In the genomic region with DNA sequence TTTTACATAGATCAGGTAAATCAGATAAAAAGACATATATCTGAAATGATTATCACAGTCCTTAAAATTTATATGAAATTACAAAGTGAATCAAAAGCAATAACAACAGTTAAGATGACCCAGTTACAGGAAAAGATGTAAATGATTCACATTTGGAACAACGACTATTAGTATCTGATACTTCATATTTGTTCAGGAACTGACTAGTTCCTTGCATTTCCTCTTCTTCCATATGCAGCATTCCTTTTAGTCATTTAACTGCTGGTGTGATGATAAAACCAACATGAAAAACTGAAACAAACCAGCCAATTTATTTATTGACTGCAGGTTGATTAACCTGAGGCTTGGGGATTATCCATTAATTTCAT, we compare ENCODE assay signal across 18 cellular contexts.
DNase-seq lines count a peak whose midpoint lies in the region; ATAC-seq, FAIRE-seq and TF ChIP-seq lines count a peak whose summit lies in the region.
"Had no signal": no experiment of that assay in that cellular context is flagged by ENCODE, and none has a peak within 500 bp of the region (broad histone marks: within the 10 kb centered on the region; RNA-seq: fewer than 3 reads in every experiment).

No MANE protein-coding gene starts in this region.

- H3K27me3 Mint-ChIP-seq in stimulated activated naive CD8-positive, alpha-beta T cell treated with anti-CD3 and anti-CD28 coated beads, Interleukin-15, Interleukin-2, amounts not matched to agents 100 ng/mL and 50 ng/mL, for 24 hours = no peaks in the 10 kb centered on the region
- H3K27me3 Mint-ChIP-seq in T-helper 17 cell = no peaks in the 10 kb centered on the region
- H3K27me3 Mint-ChIP-seq: central memory CD8-positive, alpha-beta T cell had no signal

- TF ChIP-seq POLR2A in H54 (IDR thresholded peaks at IDR 0.05; ENCODE audit: low read depth, low read length) = no peak

- no peak for ATAC-seq in stimulated activated naive CD8-positive, alpha-beta T cell treated with anti-CD3 and anti-CD28 coated beads, Interleukin-15, Interleukin-2, amounts not matched to agents 100 U/mL and 50 U/mL, for 24 hours
- no peak for ATAC-seq in T-helper 17 cell
- no peak for ATAC-seq in GM18870 (IDR thresholded peaks at IDR 0.05; ENCODE audit: unreplicated experiment)
- ATAC-seq: pancreas, sciatic nerve had no signal

- no peak overlapping the region for H2AFZ ChIP-seq in fibroblast of lung (ENCODE audit: low read length)

- no peaks in the 10 kb centered on the region for H3K36me3 ChIP-seq in fibroblast of lung (ENCODE audit: control insufficient read depth, insufficient read depth, low read length)
- no peaks in the 10 kb centered on the region for H3K36me3 ChIP-seq in urinary bladder (ENCODE audit: insufficient read depth)
- H3K36me3 ChIP-seq: heart right ventricle, lower lobe of right lung, pancreas had no signal

- no peak for FAIRE-seq in H54 (lab: Jason Lieb, UNC)
- FAIRE-seq: pancreas had no signal

- H3K9me3 Mint-ChIP-seq in stimulated activated naive CD8-positive, alpha-beta T cell treated with anti-CD3 and anti-CD28 coated beads, Interleukin-15, Interleukin-2, amounts not matched to agents 100 ng/mL and 50 ng/mL, for 24 hours = no peaks in the 10 kb centered on the region
- H3K9me3 Mint-ChIP-seq: central memory CD8-positive, alpha-beta T cell had no signal

- H3K4me2 ChIP-seq in fibroblast of lung (ENCODE audit: extremely low read depth, insufficient read depth, low read length) = peak overlapping the region; percentile 75

- H3K9ac ChIP-seq in fibroblast of lung (ENCODE audit: insufficient read depth, low read length) = no peak overlapping the region

- no peak overlapping the region for H3K4me3 ChIP-seq in fibroblast of lung (replicated peaks in 1 of 4; ENCODE audit: control extremely low read depth in 1 of 4, insufficient read depth in 1 of 4, low read depth in 3 of 4, low read length in 4 of 4)
- no peak overlapping the region for H3K4me3 ChIP-seq in urinary bladder (ENCODE audit: low read depth, low read length)
- H3K4me3 ChIP-seq: heart right ventricle, lower lobe of right lung, pancreas had no signal

- peak overlapping the region; percentile 38 for H3K4me3 Mint-ChIP-seq in stimulated activated naive CD8-positive, alpha-beta T cell treated with anti-CD3 and anti-CD28 coated beads, Interleukin-15, Interleukin-2, amounts not matched to agents 100 ng/mL and 50 ng/mL, for 24 hours
- no peak overlapping the region for H3K4me3 Mint-ChIP-seq in T-helper 17 cell
- H3K4me3 Mint-ChIP-seq: central memory CD8-positive, alpha-beta T cell had no signal

- H3K36me3 Mint-ChIP-seq in stimulated activated naive CD8-positive, alpha-beta T cell treated with anti-CD3 and anti-CD28 coated beads, Interleukin-15, Interleukin-2, amounts not matched to agents 100 ng/mL and 50 ng/mL, for 24 hours (ENCODE audit: low read depth) = peaks cover 1% of the 10 kb centered on the region
- peaks cover 6% of the 10 kb centered on the region for H3K36me3 Mint-ChIP-seq in T-helper 17 cell (ENCODE audit: low read depth)

- H3K27ac ChIP-seq in fibroblast of lung (ENCODE audit: insufficient read depth, low read length) = peak overlapping the region; percentile 78
- peak overlapping the region; percentile 10 for H3K27ac ChIP-seq in urinary bladder (ENCODE audit: low read depth)
- H3K27ac ChIP-seq: lower lobe of right lung, pancreas had no signal

- H3K79me2 ChIP-seq in fibroblast of lung (ENCODE audit: control insufficient read depth, insufficient read depth, low read length) = peaks cover 19% of the 10 kb centered on the region

- H3K4me1 ChIP-seq in fibroblast of lung (ENCODE audit: control insufficient read depth, extremely low read depth, insufficient read depth, low read length) = peaks cover 26% of the 10 kb centered on the region
- H3K4me1 ChIP-seq in urinary bladder (ENCODE audit: insufficient read depth) = peaks cover 1% of the 10 kb centered on the region
- H3K4me1 ChIP-seq: Caco-2, pancreas had no signal

- H3K4me1 Mint-ChIP-seq in stimulated activated naive CD8-positive, alpha-beta T cell treated with anti-CD3 and anti-CD28 coated beads, Interleukin-15, Interleukin-2, amounts not matched to agents 100 ng/mL and 50 ng/mL, for 24 hours (ENCODE audit: low read depth) = peaks cover 78% of the 10 kb centered on the region
- peaks cover 42% of the 10 kb centered on the region for H3K4me1 Mint-ChIP-seq in T-helper 17 cell

- no peaks in the 10 kb centered on the region for H3K9me3 ChIP-seq in T-helper 17 cell (ENCODE audit: control insufficient read depth, low read length, poor library complexity, severe bottlenecking)
- no peaks in the 10 kb centered on the region for H3K9me3 ChIP-seq in fibroblast of lung (ENCODE audit: control insufficient read depth, insufficient read depth, low read depth, low read length)
- H3K9me3 ChIP-seq: Caco-2, heart right ventricle, lower lobe of right lung, pancreas had no signal

- 33% methylated on average over 1 of the region's 1 CpG for WGBS in urinary bladder

- H4K20me1 ChIP-seq in fibroblast of lung (ENCODE audit: control insufficient read depth, extremely low read depth, insufficient read depth, low read length) = no peaks in the 10 kb centered on the region

- no peaks in the 10 kb centered on the region for H3K27me3 ChIP-seq in fibroblast of lung (ENCODE audit: control insufficient read depth, insufficient read depth, low read length)
- H3K27me3 ChIP-seq: heart right ventricle, pancreas had no signal

- peak overlapping the region; percentile 79 for H3K27ac Mint-ChIP-seq in stimulated activated naive CD8-positive, alpha-beta T cell treated with anti-CD3 and anti-CD28 coated beads, Interleukin-15, Interleukin-2, amounts not matched to agents 100 ng/mL and 50 ng/mL, for 24 hours
- H3K27ac Mint-ChIP-seq in T-helper 17 cell = peak overlapping the region; percentile 80

- no peak for DNase-seq in stimulated activated naive CD8-positive, alpha-beta T cell treated with anti-CD3 and anti-CD28 coated beads, Interleukin-15, Interleukin-2, amounts not matched to agents 100 U/mL and 50 U/mL, for 24 hours
- DNase-seq in T-helper 17 cell (no peak), fibroblast of lung (ENCODE audit: low read depth in 2 of 2) (no peak), H54 (ENCODE audit: insufficient read length, low spot score) (no peak), DMS53 (lab: John Stamatoyannopoulos, UW) (no peak)
- DNase-seq: Caco-2; effector memory CD4-positive, alpha-beta T cell; heart right ventricle; Kasumi-1; lower lobe of right lung; NCI-H1105; NCI-H748 treated with DMSO at 0.1 percent for 48 hours; pancreas had no signal

- no peak for TF ChIP-seq CTCF in fibroblast of lung (conservative IDR thresholded peaks at IDR 0.05 in 1 of 2, IDR thresholded peaks at IDR 0.05 in 1 of 2; ENCODE audit: low read depth in 1 of 2, low read length in 2 of 2)
